ENCODE assay signal across 8 cellular contexts in genomic region chr1:153548722-153549695, GRCh38. TPM values are rescaled to one million over a fixed set of nuclear protein-coding genes. Genes with fewer than 3 reads are reported as not detected.
DNase-seq lines count a peak whose midpoint lies in the region; ATAC-seq and TF ChIP-seq lines count a peak whose summit lies in the region.

Gene S100A3, minus strand, starts transcription at chr1:153549258. Its CDS starts 773 bp downstream, at chr1:153548485.

- CTCF ChIA-PET in CD8-positive, alpha-beta memory T cell (lab: Charles Lee), result interaction anchor here (1.5 to 1.6 kb wide), 2 partner anchors 17 to 53 kb away, joined by 3 to 5 read pairs; no protein-coding TSS in a partner anchor

- H3K27me3 ChIP-seq in CD8-positive, alpha-beta memory T cell (ENCODE audit: insufficient read depth, low read length, poor library complexity, severe bottlenecking), result no peaks in the 10 kb centered on the region
- no peaks in the 10 kb centered on the region for H3K27me3 ChIP-seq in Peyer's patch
- no peaks in the 10 kb centered on the region for H3K27me3 ChIP-seq in psoas muscle (ENCODE audit: insufficient read depth in 3 of 3, low read length in 2 of 3)

- no peaks in the 10 kb centered on the region for H3K9me3 ChIP-seq in CD8-positive, alpha-beta memory T cell (ENCODE audit: low read length)
- H3K9me3 ChIP-seq in Peyer's patch, result no peaks in the 10 kb centered on the region
- H3K9me3 ChIP-seq in psoas muscle, result no peaks in the 10 kb centered on the region

- TF ChIP-seq POLR2A in Peyer's patch (IDR thresholded peaks at IDR 0.05), result no peak

- TF ChIP-seq CTCF in Peyer's patch (IDR thresholded peaks at IDR 0.05) (no peak), fibroblast of pulmonary artery (IDR thresholded peaks at IDR 0.05; ENCODE audit: low read length, missing control alignments) (peak; percentile 23), psoas muscle (IDR thresholded peaks at IDR 0.05) (no peak)

- 58 to 61% (median 58%) methylated on average over 14 of the region's 14 CpGs for WGBS in psoas muscle, 3 donors

- peaks cover 2% of the 10 kb centered on the region for H3K36me3 ChIP-seq in CD8-positive, alpha-beta memory T cell (ENCODE audit: insufficient read depth, low read length)
- H3K36me3 ChIP-seq in Peyer's patch (no peaks in the 10 kb centered on the region), psoas muscle (ENCODE audit: insufficient read depth in 1 of 2, low read depth in 1 of 2) (no peaks in the 10 kb centered on the region)

- peak within 1 kb of the TSS in 6 of 8 donors; percentile 32 to 73 (median 62) for H3K27ac Mint-ChIP-seq in CD8-positive, alpha-beta memory T cell

- peak within 1 kb of the TSS in 2 of 7 donors; percentile 45 to 79 for H3K4me3 Mint-ChIP-seq in CD8-positive, alpha-beta memory T cell

- peaks cover 4 to 16% (median 7%) of the 10 kb centered on the region in 3 donors for H3K36me3 Mint-ChIP-seq in CD8-positive, alpha-beta memory T cell

- H3K4me3 ChIP-seq in CD8-positive, alpha-beta memory T cell (ENCODE audit: low read length), result no peak within 1 kb of the TSS
- H3K4me3 ChIP-seq in Peyer's patch (no peak within 1 kb of the TSS), fibroblast of pulmonary artery (replicated peaks; ENCODE audit: low read depth, low read length) (no peak within 1 kb of the TSS), psoas muscle (no peak within 1 kb of the TSS)

- H3K9me3 Mint-ChIP-seq in CD8-positive, alpha-beta memory T cell, result no peaks in the 10 kb centered on the region

- peaks cover 25 to 33% (median 27%) of the 10 kb centered on the region in 3 donors for H3K4me1 Mint-ChIP-seq in CD8-positive, alpha-beta memory T cell

- POLR2A ChIA-PET in CD8-positive, alpha-beta memory T cell (lab: Charles Lee), result no interaction called here

- intact Hi-C loops in psoas muscle (cut with DNase I), result no loop called here

- ATAC-seq in psoas muscle, result peak; percentile 29 to 67 (median 56)
- ATAC-seq in HG03097 (IDR thresholded peaks at IDR 0.05; ENCODE audit: low FRiP score, unreplicated experiment), result no peak
- ATAC-seq in stimulated activated naive CD8-positive, alpha-beta T cell treated with anti-CD3 and anti-CD28 coated beads, Interleukin-15, Interleukin-2, amounts not matched to agents 100 U/mL and 50 U/mL, for 24 hours, result no peak

- no peak for DNase-seq in CD8-positive, alpha-beta memory T cell
- DNase-seq in Peyer's patch (peak in 2 of 3 donors; percentile 50 to 64), fibroblast of pulmonary artery (ENCODE audit: low read depth) (peak; percentile 88), psoas muscle (peak; percentile 82 to 85), T-helper 1 cell (no peak), iPS-NIHi11 (ENCODE audit: low spot score) (no peak)
- no peak for DNase-seq in stimulated activated naive CD8-positive, alpha-beta T cell treated with anti-CD3 and anti-CD28 coated beads, Interleukin-15, Interleukin-2, amounts not matched to agents 100 U/mL and 50 U/mL, for 24 hours

- no peak within 1 kb of the TSS for H3K27ac ChIP-seq in CD8-positive, alpha-beta memory T cell (ENCODE audit: low read depth, low read length)
- H3K27ac ChIP-seq in Peyer's patch, result peak within 1 kb of the TSS in 3 of 4 donors; percentile 28 to 52 (median 49)
- peak within 1 kb of the TSS; percentile 39 for H3K27ac ChIP-seq in psoas muscle

- H3K27me3 Mint-ChIP-seq in CD8-positive, alpha-beta memory T cell, result peaks cover 0 to 3% of the 10 kb centered on the region in 2 donors

- H3K4me1 ChIP-seq in CD8-positive, alpha-beta memory T cell (ENCODE audit: insufficient read depth, low read length), result peaks cover 36% of the 10 kb centered on the region
- H3K4me1 ChIP-seq in Peyer's patch (peaks cover 4 to 44% (median 20%) of the 10 kb centered on the region in 4 donors), psoas muscle (peaks cover 17% of the 10 kb centered on the region)

RNA-seq across cellular contexts. Expression of gene S100A3, which starts in this region (rescaled TPM):
- not detected for total RNA-seq in CD8-positive, alpha-beta memory T cell
- not detected for polyA plus RNA-seq in CD8-positive, alpha-beta memory T cell
- total RNA-seq in Peyer's patch, result not detected
- 1 to 10 TPM in 2 of 4 donors, under 1 TPM in 2; 0.34 to 5.5 (median 0.86) TPM for total RNA-seq in psoas muscle
- polyA plus RNA-seq in psoas muscle, result 1 to 10 TPM in 2 of 3 donors, under 1 TPM in 1; 0.77 to 6.6 (median 3.4) TPM

Comparison
In these comparisons a context has a peak if more than half of its experiments do, and no peak if none do; other contexts are left out.
1. Peak in DNase-seq and H3K27ac ChIP-seq in Peyer's patch; RNA of the gene not detected or under 1 TPM.
2. DNase-seq: peak in fibroblast of pulmonary artery (single experiment) and psoas muscle (2 of 2); none in CD8-positive, alpha-beta memory T cell (0 of 5), stimulated activated naive CD8-positive, alpha-beta T cell treated with anti-CD3 and anti-CD28 coated beads, Interleukin-15, Interleukin-2, amounts not matched to agents 100 U/mL and 50 U/mL, for 24 hours (single experiment), T-helper 1 cell (0 of 5) and iPS-NIHi11 (single experiment).
3. ATAC-seq: peak in psoas muscle (4 of 4); none in HG03097 (single experiment) and stimulated activated naive CD8-positive, alpha-beta T cell treated with anti-CD3 and anti-CD28 coated beads, Interleukin-15, Interleukin-2, amounts not matched to agents 100 U/mL and 50 U/mL, for 24 hours (single experiment).